ENCODE assay signal across 1 cellular context in genomic region chr16:14505846-14506245, GRCh38.
TF ChIP-seq lines count a peak whose summit lies in the region.

No MANE protein-coding gene starts in this region.

TF ChIP-seq in SK-N-SH treated with all-trans-retinoic acid at 6 μM for 48 hours, 23 proteins besides CTCF, POLR2A, EP300 and RAD21 (continued from another document):
- TF ChIP-seq, protein P1, sequence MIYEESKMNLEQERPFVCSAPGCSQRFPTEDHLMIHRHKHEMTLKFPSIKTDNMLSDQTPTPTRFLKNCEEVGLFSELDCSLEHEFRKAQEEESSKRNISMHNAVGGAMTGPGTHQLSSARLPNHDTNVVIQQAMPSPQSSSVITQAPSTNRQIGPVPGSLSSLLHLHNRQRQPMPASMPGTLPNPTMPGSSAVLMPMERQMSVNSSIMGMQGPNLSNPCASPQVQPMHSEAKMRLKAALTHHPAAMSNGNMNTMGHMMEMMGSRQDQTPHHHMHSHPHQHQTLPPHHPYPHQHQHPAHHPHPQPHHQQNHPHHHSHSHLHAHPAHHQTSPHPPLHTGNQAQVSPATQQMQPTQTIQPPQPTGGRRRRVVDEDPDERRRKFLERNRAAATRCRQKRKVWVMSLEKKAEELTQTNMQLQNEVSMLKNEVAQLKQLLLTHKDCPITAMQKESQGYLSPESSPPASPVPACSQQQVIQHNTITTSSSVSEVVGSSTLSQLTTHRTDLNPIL (CRISPR knock-in tag; IDR thresholded peaks at IDR 0.05; ENCODE audit: low read depth), result no peak
